ENCODE assay signal across 20 cellular contexts in genomic region chr13:92196566-92197256, GRCh38.
A peak's percentile ranks its signal among the peaks of the same experiment; 100 is the strongest.
DNase-seq lines count a peak whose midpoint lies in the region; ATAC-seq, FAIRE-seq and TF ChIP-seq lines count a peak whose summit lies in the region.
"Had no signal": no experiment of that assay in that cellular context is flagged by ENCODE, and none has a peak within 500 bp of the region (broad histone marks: within the 10 kb centered on the region; RNA-seq: fewer than 3 reads in every experiment).

No MANE protein-coding gene starts in this region.

- CTCF ChIA-PET in HepG2 (lab: Yijun Ruan, JAX; ENCODE audit: low intra/inter-chr PET ratio, low total read pairs), result no interaction called here

- no peaks in the 10 kb centered on the region for H3K36me3 ChIP-seq in GM23338 (ENCODE audit: insufficient read depth)
- H3K36me3 ChIP-seq in HepG2 (replicated peaks in 1 of 2; ENCODE audit: control insufficient read depth in 1 of 2, insufficient read depth in 2 of 2, low read length in 2 of 2), result no peaks in the 10 kb centered on the region
- no peaks in the 10 kb centered on the region for H3K36me3 ChIP-seq in uterus

- no peaks in the 10 kb centered on the region for H3K36me3 Mint-ChIP-seq in GM23338 (ENCODE audit: low read depth)
- H3K36me3 Mint-ChIP-seq: activated naive CD8-positive, alpha-beta T cell treated with anti-CD3 and anti-CD28 coated beads, Interleukin-2, amount 10 ng/mL, durations not matched to agents 7 days and 5 days; CD4-positive, alpha-beta memory T cell; T-cell had no signal

- no peaks in the 10 kb centered on the region for H3K4me1 Mint-ChIP-seq in GM23338
- H3K4me1 Mint-ChIP-seq: activated naive CD8-positive, alpha-beta T cell treated with anti-CD3 and anti-CD28 coated beads, Interleukin-2, amount 10 ng/mL, durations not matched to agents 7 days and 5 days; CD4-positive, alpha-beta memory T cell; T-cell had no signal

- H3K27ac ChIP-seq in GM23338 (ENCODE audit: low read depth), result no peak overlapping the region
- no peak overlapping the region for H3K27ac ChIP-seq in HepG2 (ENCODE audit: extremely low read length, insufficient read depth, low read length)
- no peak overlapping the region for H3K27ac ChIP-seq in uterus

- no peak overlapping the region for H3K27ac Mint-ChIP-seq in GM23338
- H3K27ac Mint-ChIP-seq: activated CD8-positive, alpha-beta T cell treated with anti-CD3 and anti-CD28 coated beads, Interleukin-2, amount 10 ng/mL, durations not matched to agents 7 days and 5 days; activated naive CD8-positive, alpha-beta T cell treated with anti-CD3 and anti-CD28 coated beads, Interleukin-2, amount 10 ng/mL, durations not matched to agents 7 days and 5 days; activated T-cell treated with anti-CD3 and anti-CD28 coated beads, Interleukin-2, amount 50 U/mL, for 72 hours; HFFc6; T-cell had no signal

- H3K4me2 ChIP-seq in GM23338, result no peak overlapping the region
- no peak overlapping the region for H3K4me2 ChIP-seq in HepG2 (ENCODE audit: low read depth, low read length)

- no peaks in the 10 kb centered on the region for H3F3A ChIP-seq in GM23338 (replicated peaks; ENCODE audit: low read depth)

- H3K4me3 ChIP-seq in GM23338, result no peak overlapping the region
- H3K4me3 ChIP-seq in HepG2 (replicated peaks in 1 of 3; ENCODE audit: insufficient read depth in 1 of 3, low read depth in 2 of 3, low read length in 3 of 3), result no peak overlapping the region
- H3K4me3 ChIP-seq in uterus, result no peak overlapping the region

- intact Hi-C loops in HepG2 (cut with micrococcal nuclease; ENCODE audit: unreplicated experiment) (no loop called here), uterus (cut with DNase I; ENCODE audit: low total_unique reads) (no loop called here)

- 34% methylated on average over 11 of the region's 11 CpGs for WGBS in HepG2 (ENCODE audit: low lambda C conversion rate)

- in situ Hi-C loops in HepG2 (cut with HindIII; ENCODE audit: extremely low pct_ligation_motif_present, low pct_unique_long_range_greater_than_20kb), result no loop called here

- H3K4me3 Mint-ChIP-seq in GM23338, result no peak overlapping the region
- H3K4me3 Mint-ChIP-seq: activated CD8-positive, alpha-beta T cell treated with anti-CD3 and anti-CD28 coated beads, Interleukin-2, amount 10 ng/mL, durations not matched to agents 7 days and 5 days; activated naive CD8-positive, alpha-beta T cell treated with anti-CD3 and anti-CD28 coated beads, Interleukin-2, amount 10 ng/mL, durations not matched to agents 7 days and 5 days; activated T-cell treated with anti-CD3 and anti-CD28 coated beads, Interleukin-2, amount 50 U/mL, for 72 hours; CD4-positive, alpha-beta memory T cell; HFFc6; T-cell had no signal

- TF ChIP-seq EP300 in HepG2 (IDR thresholded peaks at IDR 0.05; ENCODE audit: low read depth in 2 of 2, low read length in 2 of 2), result no peak
- TF ChIP-seq EP300 in HepG2 (CRISPR knock-in tag; IDR thresholded peaks at IDR 0.05; ENCODE audit: borderline replicate concordance), result no peak

- H3K9ac ChIP-seq in HepG2 (ENCODE audit: insufficient read depth, low read depth, low read length), result no peak overlapping the region

- TF ChIP-seq POLR2A in HepG2 (IDR thresholded peaks at IDR 0.05; ENCODE audit: insufficient read depth in 1 of 2, low read depth in 2 of 2, low read length in 2 of 2) (no peak), uterus (IDR thresholded peaks at IDR 0.05) (no peak)

- DNase-seq in GM23338 (ENCODE audit: low spot score) (no peak), NCI-H2171 treated with DMSO at 0.1 percent for 48 hours (lab: John Stamatoyannopoulos, UW) (peak; percentile 88), amniotic epithelial cell (ENCODE audit: low read depth) (peak; percentile 49), medulla oblongata (ENCODE audit: extremely low spot score) (peak; percentile 5), HepG2 (ENCODE audit: low spot score) (no peak), uterus (no peak), COLO668 (lab: John Stamatoyannopoulos, UW; ENCODE audit: unreplicated experiment) (no peak)
- DNase-seq: ACHN; activated CD8-positive, alpha-beta T cell treated with anti-CD3 and anti-CD28 coated beads, Interleukin-2, amount 10 ng/mL, durations not matched to agents 7 days and 5 days; activated naive CD8-positive, alpha-beta T cell treated with anti-CD3 and anti-CD28 coated beads, Interleukin-2, amount 10 ng/mL, durations not matched to agents 7 days and 5 days; activated T-cell treated with anti-CD3 and anti-CD28 coated beads, Interleukin-2, amount 50 U/mL, for 72 hours; CD4-positive, alpha-beta memory T cell; effector CD4-positive, alpha-beta T cell; EL; HFFc6; mesendoderm; NCI-H2081 treated with DMSO at 0.1 percent for 48 hours; T-cell had no signal

- POLR2A ChIA-PET in HepG2 (lab: Yijun Ruan, JAX), result no interaction called here

- TF ChIP-seq RAD21 in HepG2 (CRISPR knock-in tag; IDR thresholded peaks at IDR 0.05), result no peak

- no peaks in the 10 kb centered on the region for H3K27me3 Mint-ChIP-seq in GM23338 (ENCODE audit: insufficient read depth, low read depth, poor library complexity)
- H3K27me3 Mint-ChIP-seq: activated naive CD8-positive, alpha-beta T cell treated with anti-CD3 and anti-CD28 coated beads, Interleukin-2, amount 10 ng/mL, durations not matched to agents 7 days and 5 days; CD4-positive, alpha-beta memory T cell; T-cell had no signal

- ATAC-seq in GM23338 (no peak), HepG2 (no peak), GM21528 (IDR thresholded peaks at IDR 0.05; ENCODE audit: low FRiP score, unreplicated experiment) (no peak)
- ATAC-seq: activated CD8-positive, alpha-beta T cell treated with anti-CD3 and anti-CD28 coated beads, Interleukin-2, amount 10 ng/mL, durations not matched to agents 7 days and 5 days; activated T-cell treated with anti-CD3 and anti-CD28 coated beads, Interleukin-2, amount 50 U/mL, for 72 hours; T-cell had no signal

- no TSS peak for BruUV-seq in HepG2 (replicated peaks; lab: Mats Ljungman, UMichigan)

- H3K79me2 ChIP-seq in GM23338 (replicated peaks; ENCODE audit: insufficient read depth) (no peaks in the 10 kb centered on the region), HepG2 (ENCODE audit: insufficient read depth, low read length) (no peaks in the 10 kb centered on the region)

- no peak for TF ChIP-seq CTCF in GM23338 (conservative IDR thresholded peaks at IDR 0.05; ENCODE audit: low read depth in 2 of 2)
- TF ChIP-seq CTCF in HepG2 (CRISPR knock-in tag; IDR thresholded peaks at IDR 0.05), result no peak
- TF ChIP-seq CTCF in uterus (IDR thresholded peaks at IDR 0.05), result no peak

- no peaks in the 10 kb centered on the region for H3K9me3 ChIP-seq in HepG2 (ENCODE audit: low read length)
- H3K9me3 ChIP-seq in uterus, result no peaks in the 10 kb centered on the region

- H4K20me1 ChIP-seq in GM23338 (replicated peaks; ENCODE audit: insufficient read depth), result no peaks in the 10 kb centered on the region
- H4K20me1 ChIP-seq in HepG2 (ENCODE audit: insufficient read depth, low read length), result no peaks in the 10 kb centered on the region

- H3K9me3 Mint-ChIP-seq in GM23338, result no peaks in the 10 kb centered on the region
- H3K9me3 Mint-ChIP-seq: activated naive CD8-positive, alpha-beta T cell treated with anti-CD3 and anti-CD28 coated beads, Interleukin-2, amount 10 ng/mL, durations not matched to agents 7 days and 5 days; activated T-cell treated with anti-CD3 and anti-CD28 coated beads, Interleukin-2, amount 50 U/mL, for 72 hours; T-cell had no signal

- H3K9me2 ChIP-seq in GM23338 (ENCODE audit: insufficient read depth), result no peaks in the 10 kb centered on the region

- no peak for FAIRE-seq in HepG2 (lab: Jason Lieb, UNC)
- FAIRE-seq: keratinocyte had no signal

- no peaks in the 10 kb centered on the region for H3K4me1 ChIP-seq in GM23338 (ENCODE audit: insufficient read depth)
- H3K4me1 ChIP-seq in HepG2 (ENCODE audit: insufficient read depth, low read length), result no peaks in the 10 kb centered on the region
- no peaks in the 10 kb centered on the region for H3K4me1 ChIP-seq in uterus

- H2AFZ ChIP-seq in GM23338 (peak overlapping the region; percentile 39; the same call in 1 of the 2 replicates), HepG2 (ENCODE audit: low read length) (no peak overlapping the region)

- no peaks in the 10 kb centered on the region for H3K27me3 ChIP-seq in GM23338 (ENCODE audit: insufficient read depth)
- no peaks in the 10 kb centered on the region for H3K27me3 ChIP-seq in HepG2 (ENCODE audit: control insufficient read depth in 1 of 2, insufficient read depth in 2 of 2, low read length in 2 of 2)
- no peaks in the 10 kb centered on the region for H3K27me3 ChIP-seq in uterus

TF ChIP-seq in GM23338, 12 proteins besides CTCF, POLR2A, EP300 and RAD21 (continues in another document):
- TF ChIP-seq JUNB (IDR thresholded peaks at IDR 0.05; ENCODE audit: unreplicated experiment), result no peak

TF ChIP-seq in HepG2, 621 proteins besides CTCF, POLR2A, EP300 and RAD21 (continues in another document):
- TF ChIP-seq ZNF883 (CRISPR knock-in tag; IDR thresholded peaks at IDR 0.05; ENCODE audit: not compliant biosample characterization) (no peak), MIER3 (CRISPR knock-in tag; IDR thresholded peaks at IDR 0.05; ENCODE audit: borderline replicate concordance) (no peak), ZNF276 (CRISPR knock-in tag; IDR thresholded peaks at IDR 0.05; ENCODE audit: low read depth) (no peak), HIC2 (CRISPR knock-in tag; IDR thresholded peaks at IDR 0.05; ENCODE audit: low read depth) (no peak)

Comparison
In these comparisons a context has a peak if more than half of its experiments do, and no peak if none do; other contexts are left out.
1. DNase-seq: peak in NCI-H2171 treated with DMSO at 0.1 percent for 48 hours (single experiment), amniotic epithelial cell (single experiment) and medulla oblongata (single experiment); none in GM23338 (single experiment), HepG2 (single experiment), uterus (0 of 2) and COLO668 (single experiment).